Comparison of ENCODE assay signal across 28 cellular contexts in the genomic region with DNA sequence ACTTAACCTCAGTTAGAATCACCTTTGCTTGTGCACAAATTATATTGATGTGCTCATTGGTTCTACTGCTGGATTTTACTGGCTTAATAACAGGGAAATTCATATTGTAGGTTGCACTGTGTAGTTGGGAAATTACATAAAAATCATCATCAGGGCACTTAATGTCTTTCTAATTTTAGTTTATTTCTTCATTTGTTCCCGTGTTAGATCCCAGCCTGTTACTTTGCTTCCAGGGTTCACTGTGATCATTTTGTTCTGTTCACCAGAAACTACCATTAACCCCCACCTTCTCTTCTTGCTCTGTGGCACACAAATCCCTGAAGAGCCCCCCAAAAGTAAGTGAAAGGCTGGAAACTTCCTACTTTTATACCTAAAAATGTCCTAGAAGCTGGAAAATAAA.
DNase-seq lines count a peak whose midpoint lies in the region; ATAC-seq and TF ChIP-seq lines count a peak whose summit lies in the region.
"Had no signal": no experiment of that assay in that cellular context is flagged by ENCODE, and none has a peak within 500 bp of the region (broad histone marks: within the 10 kb centered on the region; RNA-seq: fewer than 3 reads in every experiment).

No MANE protein-coding gene starts in this region.

- no peaks in the 10 kb centered on the region for H3K9me3 Mint-ChIP-seq in CD8-positive, alpha-beta T cell
- H3K9me3 Mint-ChIP-seq: activated CD4-positive, alpha-beta T cell treated with anti-CD3 and anti-CD28 coated beads, Interleukin-2, amount 10 ng/mL, durations not matched to agents 7 days and 5 days; natural killer cell treated with Interleukin-12 subunit alpha and Interleukin-12 subunit beta and Interleukin-15 and Interleukin-18, amount 100 ng/mL, for 72 hours; T-helper 2 cell treated with Interferon-gamma antibody and Interleukin-4, amounts not matched to agents 5 μg/mL and 100 μg/mL, for 36 hours had no signal

- CTCF ChIA-PET in CD8-positive, alpha-beta T cell (lab: Charles Lee): no interaction called here

- H3K4me1 ChIP-seq in left ventricle myocardium inferior (peaks cover 79% of the 10 kb centered on the region), right cardiac atrium (ENCODE audit: control insufficient read depth, insufficient read depth, low read length) (peaks cover 13% of the 10 kb centered on the region), sigmoid colon (peaks cover 0 to 16% (median 8%) of the 10 kb centered on the region in 4 donors), aorta (ENCODE audit: control insufficient read depth in 1 of 2, insufficient read depth in 2 of 2, low read length in 2 of 2) (peaks cover 2 to 6% of the 10 kb centered on the region in 2 donors)
- no peaks in the 10 kb centered on the region for H3K4me1 ChIP-seq in CD8-positive, alpha-beta T cell (ENCODE audit: insufficient read depth, low read length)
- H3K4me1 ChIP-seq: colonic mucosa, pancreas, right lobe of liver had no signal

- H3K27me3 ChIP-seq in left ventricle myocardium inferior (ENCODE audit: low read depth) (no peaks in the 10 kb centered on the region), right cardiac atrium (ENCODE audit: control insufficient read depth, insufficient read depth) (no peaks in the 10 kb centered on the region), sigmoid colon (no peaks in the 10 kb centered on the region), aorta (ENCODE audit: control insufficient read depth in 1 of 2, insufficient read depth in 2 of 2, low read length in 1 of 2) (no peaks in the 10 kb centered on the region)
- H3K27me3 ChIP-seq in CD8-positive, alpha-beta T cell (ENCODE audit: insufficient read depth, low read length): no peaks in the 10 kb centered on the region
- H3K27me3 ChIP-seq: colonic mucosa, pancreas, right lobe of liver had no signal

- H3K4me1 Mint-ChIP-seq in CD8-positive, alpha-beta T cell (ENCODE audit: low read depth): no peaks in the 10 kb centered on the region
- H3K4me1 Mint-ChIP-seq: activated CD4-positive, alpha-beta T cell treated with anti-CD3 and anti-CD28 coated beads, Interleukin-2, amount 10 ng/mL, durations not matched to agents 7 days and 5 days; B cell; CD8-positive, alpha-beta memory T cell had no signal

- H3K9me3 ChIP-seq in left ventricle myocardium inferior (replicated peaks) (no peaks in the 10 kb centered on the region), right cardiac atrium (ENCODE audit: control insufficient read depth, low read length) (no peaks in the 10 kb centered on the region), sigmoid colon (no peaks in the 10 kb centered on the region), aorta (ENCODE audit: control insufficient read depth, low read length) (no peaks in the 10 kb centered on the region)
- no peaks in the 10 kb centered on the region for H3K9me3 ChIP-seq in CD8-positive, alpha-beta T cell (ENCODE audit: low read length)
- H3K9me3 ChIP-seq: colonic mucosa, pancreas, right lobe of liver had no signal

- no peak for TF ChIP-seq EP300 in sigmoid colon (IDR thresholded peaks at IDR 0.05)

- intact Hi-C loops in left ventricle myocardium inferior (cut with micrococcal nuclease): no loop called here
- intact Hi-C loops in right cardiac atrium (cut with DNase I): no loop called here
- intact Hi-C loops in left ventricle myocardium superior (cut with micrococcal nuclease): no loop called here
- intact Hi-C loops in sigmoid colon (cut with DNase I): no loop called here
- intact Hi-C loops in aorta (cut with DNase I): no loop called here
- intact Hi-C loops in CD8-positive, alpha-beta T cell (cut with DNase I, micrococcal nuclease): no loop called here

- no peak for DNase-seq in left ventricle myocardium inferior
- DNase-seq in right cardiac atrium: no peak
- DNase-seq in left ventricle myocardium superior: no peak
- DNase-seq in sigmoid colon: no peak
- no peak for DNase-seq in aorta
- DNase-seq in CD8-positive, alpha-beta T cell: no peak
- DNase-seq in NCI-H82 (lab: John Stamatoyannopoulos, UW): no peak
- DNase-seq: activated CD4-positive, alpha-beta T cell treated with anti-CD3 and anti-CD28 coated beads, Interleukin-2, amount 10 ng/mL, durations not matched to agents 7 days and 5 days; activated T-cell treated with anti-CD3 and anti-CD28 coated beads, Interleukin-2, amount 50 U/mL, for 48 hours; CD8-positive, alpha-beta memory T cell; colonic mucosa; effector memory CD4-positive, alpha-beta T cell; erythroblast; GOT3; Karpas-422; NCI-H1436 treated with DMSO at 0.1 percent for 48 hours; NCI-H446; NCI-H774; pancreas; right lobe of liver; stimulated activated naive CD8-positive, alpha-beta T cell treated with anti-CD3 and anti-CD28 coated beads, Interleukin-15, Interleukin-2, amounts not matched to agents 100 U/mL and 50 U/mL, for 24 hours; WERI-Rb-1 had no signal

- WGBS in right cardiac atrium: 22% methylated on average over 1 of the region's 1 CpG
- WGBS in sigmoid colon, 2 donors: 63 to 74% methylated on average over 1 of the region's 1 CpG
- WGBS in aorta, 2 donors: 0 to 1% methylated on average over 1 of the region's 1 CpG

- H3K27ac ChIP-seq in left ventricle myocardium inferior (replicated peaks): peak overlapping the region; percentile 79
- H3K27ac ChIP-seq in right cardiac atrium (ENCODE audit: low read length): no peak overlapping the region
- peak overlapping the region in 3 of 4 donors; percentile 10 to 84 (median 41) for H3K27ac ChIP-seq in sigmoid colon
- H3K27ac ChIP-seq in aorta (ENCODE audit: low read depth in 1 of 2, low read length in 2 of 2): peak overlapping the region in 1 of 2 donors; percentile 44
- H3K27ac ChIP-seq in CD8-positive, alpha-beta T cell (ENCODE audit: low read depth, low read length): no peak overlapping the region
- H3K27ac ChIP-seq: colonic mucosa, pancreas, right lobe of liver, WERI-Rb-1 had no signal

- peaks cover 13% of the 10 kb centered on the region for H3K27me3 Mint-ChIP-seq in CD8-positive, alpha-beta T cell (ENCODE audit: low read depth)
- H3K27me3 Mint-ChIP-seq: activated CD4-positive, alpha-beta T cell treated with anti-CD3 and anti-CD28 coated beads, Interleukin-2, amount 10 ng/mL, durations not matched to agents 7 days and 5 days had no signal

- H3K27ac Mint-ChIP-seq in CD8-positive, alpha-beta T cell: no peak overlapping the region
- H3K27ac Mint-ChIP-seq: activated CD4-positive, alpha-beta T cell treated with anti-CD3 and anti-CD28 coated beads, Interleukin-2, amount 10 ng/mL, durations not matched to agents 7 days and 5 days; B cell; CD8-positive, alpha-beta memory T cell; natural killer cell treated with Interleukin-12 subunit alpha and Interleukin-12 subunit beta and Interleukin-15 and Interleukin-18, amount 100 ng/mL, for 72 hours; T-helper 2 cell treated with Interferon-gamma antibody and Interleukin-4, amounts not matched to agents 5 μg/mL and 100 μg/mL, for 36 hours had no signal

- TF ChIP-seq POLR2A in sigmoid colon (IDR thresholded peaks at IDR 0.05): no peak

- H3K4me3 ChIP-seq in left ventricle myocardium inferior: no peak overlapping the region
- no peak overlapping the region for H3K4me3 ChIP-seq in right cardiac atrium (ENCODE audit: low read length)
- H3K4me3 ChIP-seq in sigmoid colon: no peak overlapping the region
- H3K4me3 ChIP-seq in aorta (ENCODE audit: low read length in 2 of 2): no peak overlapping the region
- H3K4me3 ChIP-seq in CD8-positive, alpha-beta T cell (ENCODE audit: low read depth, low read length): no peak overlapping the region
- H3K4me3 ChIP-seq: colonic mucosa, pancreas, right lobe of liver had no signal

- no peaks in the 10 kb centered on the region for H3K36me3 Mint-ChIP-seq in CD8-positive, alpha-beta T cell
- H3K36me3 Mint-ChIP-seq: CD8-positive, alpha-beta memory T cell; natural killer cell treated with Interleukin-12 subunit alpha and Interleukin-12 subunit beta and Interleukin-15 and Interleukin-18, amount 100 ng/mL, for 72 hours had no signal

- H3K36me3 ChIP-seq in left ventricle myocardium inferior (no peaks in the 10 kb centered on the region), sigmoid colon (no peaks in the 10 kb centered on the region), aorta (ENCODE audit: control insufficient read depth in 1 of 2, insufficient read depth in 2 of 2, low read length in 1 of 2) (no peaks in the 10 kb centered on the region)
- H3K36me3 ChIP-seq in CD8-positive, alpha-beta T cell (ENCODE audit: insufficient read depth, low read length): no peaks in the 10 kb centered on the region
- H3K36me3 ChIP-seq: colonic mucosa, pancreas, right lobe of liver, WERI-Rb-1 had no signal

- no peak overlapping the region for H3K4me3 Mint-ChIP-seq in CD8-positive, alpha-beta T cell
- H3K4me3 Mint-ChIP-seq: activated CD4-positive, alpha-beta T cell treated with anti-CD3 and anti-CD28 coated beads, Interleukin-2, amount 10 ng/mL, durations not matched to agents 7 days and 5 days; B cell; CD8-positive, alpha-beta memory T cell; natural killer cell treated with Interleukin-12 subunit alpha and Interleukin-12 subunit beta and Interleukin-15 and Interleukin-18, amount 100 ng/mL, for 72 hours; T-helper 2 cell treated with Interferon-gamma antibody and Interleukin-4, amounts not matched to agents 5 μg/mL and 100 μg/mL, for 36 hours had no signal

- POLR2A ChIA-PET in CD8-positive, alpha-beta T cell (lab: Charles Lee): no interaction called here

- ATAC-seq in right cardiac atrium: no peak
- peak; percentile 55 for ATAC-seq in left ventricle myocardium superior
- peak; percentile 23 for ATAC-seq in aorta (ENCODE audit: low FRiP score)
- ATAC-seq in HG03196 (IDR thresholded peaks at IDR 0.05; ENCODE audit: unreplicated experiment): no peak
- ATAC-seq in CD8-positive, alpha-beta T cell: no peak
- ATAC-seq: HepG2; left lobe of liver; natural killer cell treated with Interleukin-12 subunit alpha and Interleukin-12 subunit beta and Interleukin-15 and Interleukin-18, amount 100 ng/mL, for 72 hours; right lobe of liver; stimulated activated naive CD8-positive, alpha-beta T cell treated with anti-CD3 and anti-CD28 coated beads, Interleukin-15, Interleukin-2, amounts not matched to agents 100 U/mL and 50 U/mL, for 24 hours had no signal

- TF ChIP-seq CTCF in left ventricle myocardium inferior (IDR thresholded peaks at IDR 0.05; ENCODE audit: borderline replicate concordance) (no peak), sigmoid colon (IDR thresholded peaks at IDR 0.05) (no peak)
- no peak for TF ChIP-seq CTCF in CD8-positive, alpha-beta T cell (IDR thresholded peaks at IDR 0.05)

Comparison
In these comparisons a context has a peak if more than half of its experiments do, and no peak if none do; other contexts are left out.
1. H3K27ac ChIP-seq: peak in left ventricle myocardium inferior (single experiment) and sigmoid colon (3 of 4); none in right cardiac atrium (single experiment) and CD8-positive, alpha-beta T cell (single experiment).
2. ATAC-seq: peak in left ventricle myocardium superior (single experiment) and aorta (single experiment); none in right cardiac atrium (0 of 2), HG03196 (single experiment) and CD8-positive, alpha-beta T cell (single experiment).